1 cellular context compared by ENCODE assay signal in genomic region chr2:235514627-235515363, GRCh38.
TF ChIP-seq lines count a peak whose summit lies in the region.

No MANE protein-coding gene starts in this region.

TF ChIP-seq in WTC11, 78 proteins besides CTCF, POLR2A, EP300 and RAD21 (continued from another document):
- no peak for TF ChIP-seq ZMAT4 (CRISPR knock-in tag; IDR thresholded peaks at IDR 0.05)
- no peak for TF ChIP-seq NR1H2 (CRISPR knock-in tag; IDR thresholded peaks at IDR 0.05)
- TF ChIP-seq GABPB1 (CRISPR knock-in tag; IDR thresholded peaks at IDR 0.05): peak; percentile 84
